In genomic region chrX:48531359-48531954, GRCh38 we compare ENCODE assay signal across 8 cellular contexts. TPM values are rescaled to one million over a fixed set of nuclear protein-coding genes. Genes with fewer than 3 reads are reported as not detected.
A peak's percentile ranks its signal among the peaks of the same experiment; 100 is the strongest.
DNase-seq lines count a peak whose midpoint lies in the region; ATAC-seq, FAIRE-seq and TF ChIP-seq lines count a peak whose summit lies in the region.

No MANE protein-coding gene starts in this region.

- H3K9me1 ChIP-seq in keratinocyte (ENCODE audit: control insufficient read depth, extremely low read depth, insufficient read depth, low read length) = no peaks in the 10 kb centered on the region

- 48 to 50% (median 49%) methylated on average over 3 to 4 of the region's 4 CpGs for WGBS in adrenal gland, 4 donors

- H3K9ac ChIP-seq in keratinocyte (ENCODE audit: control insufficient read depth, extremely low read depth, insufficient read depth, low read length) = peak overlapping the region; percentile 63

- H3K27ac ChIP-seq in adrenal gland = peak overlapping the region in 4 of 5 donors; percentile 59 to 69 (median 64)
- peak overlapping the region; percentile 92 for H3K27ac ChIP-seq in keratinocyte (ENCODE audit: control insufficient read depth, insufficient read depth, low read length)

- TF ChIP-seq CTCF in adrenal gland (IDR thresholded peaks at IDR 0.05) (no peak), keratinocyte (optimal IDR thresholded peaks at IDR 0.05 in 1 of 3, IDR thresholded peaks at IDR 0.05 in 1 of 3, conservative IDR thresholded peaks at IDR 0.05 in 1 of 3; ENCODE audit: extremely low read depth in 1 of 3, insufficient read depth in 2 of 3, low read length in 3 of 3) (no peak)

- peak overlapping the region; percentile 10 for H3K4me2 ChIP-seq in keratinocyte (ENCODE audit: control insufficient read depth, extremely low read depth, insufficient read depth, low read depth, low read length)

- H3K4me3 ChIP-seq in adrenal gland (no peak overlapping the region), keratinocyte (ENCODE audit: control insufficient read depth in 2 of 3, extremely low read depth in 1 of 3, insufficient read depth in 2 of 3, low read depth in 1 of 3, low read length in 3 of 3) (no peak overlapping the region)

- peak; percentile 95 for FAIRE-seq in keratinocyte (lab: Jason Lieb, UNC)

- H3K4me1 ChIP-seq in adrenal gland (replicated peaks in 1 of 2) (no peaks in the 10 kb centered on the region), keratinocyte (ENCODE audit: control insufficient read depth, extremely low read depth, insufficient read depth, low read length) (peaks cover 21% of the 10 kb centered on the region)

- no peaks in the 10 kb centered on the region for H3K27me3 ChIP-seq in adrenal gland
- H3K27me3 ChIP-seq in keratinocyte (ENCODE audit: control insufficient read depth, extremely low read depth, insufficient read depth, low read length) = no peaks in the 10 kb centered on the region

- H3K9me3 ChIP-seq in adrenal gland (replicated peaks in 1 of 3) (no peaks in the 10 kb centered on the region), keratinocyte (ENCODE audit: control insufficient read depth, low read depth, low read length) (no peaks in the 10 kb centered on the region)

- H3K79me2 ChIP-seq in keratinocyte (ENCODE audit: control insufficient read depth, insufficient read depth, low read length) = no peaks in the 10 kb centered on the region

- peak in 1 of 2 donors; percentile 23 for TF ChIP-seq POLR2A in adrenal gland (IDR thresholded peaks at IDR 0.05)

- intact Hi-C loops in adrenal gland (cut with DNase I) = no loop called here

- dilution Hi-C loops in keratinocyte (cut with MboI; ENCODE audit: extremely low pct_ligation_motif_present, low sequenced_read_pairs) = no loop called here

- H4K20me1 ChIP-seq in keratinocyte (ENCODE audit: control insufficient read depth, extremely low read depth, insufficient read depth, low read length) = no peaks in the 10 kb centered on the region

- H3K36me3 ChIP-seq in adrenal gland (replicated peaks in 1 of 2) (no peaks in the 10 kb centered on the region), keratinocyte (ENCODE audit: control insufficient read depth in 2 of 2, extremely low read depth in 1 of 2, insufficient read depth in 2 of 2, low read length in 2 of 2) (peaks cover 6 to 10% of the 10 kb centered on the region in 2 experiments)

- ATAC-seq in HG03159 (IDR thresholded peaks at IDR 0.05; ENCODE audit: unreplicated experiment) (no peak), GM21367 (IDR thresholded peaks at IDR 0.05; ENCODE audit: unreplicated experiment) (no peak)

- DNase-seq in ACHN (peak; percentile 26), HT-29 (ENCODE audit: low spot score) (peak; percentile 15), adrenal gland (peak in 3 of 7 donors; percentile 56 to 68 (median 64)), keratinocyte (ENCODE audit: low read depth, low spot score) (no peak), midbrain (lab: John Stamatoyannopoulos, UW) (no peak), NCI-H748 (lab: John Stamatoyannopoulos, UW; ENCODE audit: unreplicated experiment) (no peak)

- H2AFZ ChIP-seq in keratinocyte (ENCODE audit: control insufficient read depth, low read length) = peak overlapping the region; percentile 54

- in situ Hi-C loops in ACHN (cut with HindIII; ENCODE audit: low pct_ligation_motif_present, low pct_unique_long_range_greater_than_20kb, low sequenced_read_pairs) = no loop called here

RNA-seq across cellular contexts. Expression of gene TBC1D25, which starts 8.1 kb away (rescaled TPM):
- total RNA-seq in HT-29 (2014; rRNA removed; shearing (Covaris generic)) = 5.6 and 10.5 TPM in 2 replicates
- 10 to 100 TPM in 7 of 8 donors, 1 to 10 TPM in 1; 9.7 to 31.0 (median 16.7) TPM for total RNA-seq in adrenal gland
- polyA plus RNA-seq in adrenal gland (10 to 100 TPM in 1 of 3 donors, 1 to 10 TPM in 2; 8.9 to 12.5 (median 9.5) TPM), keratinocyte (6.1 to 11.9 TPM (median 9.2 TPM) in 3 replicates)
- polyA plus RNA-seq in keratinocyte (2011; ENCODE audit: low read depth) = 8.2 TPM
- polyA plus RNA-seq in keratinocyte (2011; cell fraction: cytosol; rRNA removed) = 6.7 and 11.9 TPM in 2 replicates
- polyA plus RNA-seq in keratinocyte (2011; cell fraction: nucleus; rRNA removed) = 12.2 and 15.6 TPM in 2 replicates
- polyA plus RNA-seq in keratinocyte (2012; ENCODE audit: low replicate concordance) = 8.8 and 15.8 TPM in 2 replicates
- polyA minus RNA-seq in keratinocyte = 8.2 to 37.2 TPM (median 20.4 TPM) in 3 replicates
- polyA minus RNA-seq in keratinocyte (2011; cell fraction: cytosol; rRNA and poly(A)+ RNA removed) = 9.8 TPM
- polyA minus RNA-seq in keratinocyte (2011; cell fraction: nucleus; rRNA and poly(A)+ RNA removed) = 6.9 and 10.6 TPM in 2 replicates

RNA-seq across cellular contexts. Expression of gene EBP, which starts 9.8 kb away (rescaled TPM):
- total RNA-seq in HT-29 (2014; rRNA removed; shearing (Covaris generic)) = 285 and 311 TPM in 2 replicates
- 100 to 1,000 TPM in 7 of 8 donors, 10 to 100 TPM in 1; 85.8 to 678 (median 152) TPM for total RNA-seq in adrenal gland
- polyA plus RNA-seq in adrenal gland = 1,000 to 10,000 TPM in 1 of 3 donors, 100 to 1,000 TPM in 2; 119 to 1,010 (median 252) TPM
- 157 to 285 TPM (median 194 TPM) in 3 replicates for polyA plus RNA-seq in keratinocyte
- 30.6 TPM for polyA plus RNA-seq in keratinocyte (2011; ENCODE audit: low read depth)
- 89.5 and 123 TPM in 2 replicates for polyA plus RNA-seq in keratinocyte (2011; cell fraction: cytosol; rRNA removed)
- polyA plus RNA-seq in keratinocyte (2011; cell fraction: nucleus; rRNA removed) = 173 and 180 TPM in 2 replicates
- polyA plus RNA-seq in keratinocyte (2012; ENCODE audit: low replicate concordance) = 87.8 and 273 TPM in 2 replicates
- polyA minus RNA-seq in keratinocyte = 265 to 582 TPM (median 337 TPM) in 3 replicates
- polyA minus RNA-seq in keratinocyte (2011; cell fraction: cytosol; rRNA and poly(A)+ RNA removed) = 143 TPM
- 55.9 and 60.6 TPM in 2 replicates for polyA minus RNA-seq in keratinocyte (2011; cell fraction: nucleus; rRNA and poly(A)+ RNA removed)

RNA-seq across cellular contexts. Expression of gene PORCN, which starts 22.7 kb away (rescaled TPM):
- 6.5 and 8.7 TPM in 2 replicates for total RNA-seq in HT-29 (2014; rRNA removed; shearing (Covaris generic))
- 100 to 1,000 TPM in 2 of 8 donors, 10 to 100 TPM in 6; 48.3 to 290 (median 90.2) TPM for total RNA-seq in adrenal gland
- polyA plus RNA-seq in adrenal gland = 100 to 1,000 TPM in 1 of 3 donors, 10 to 100 TPM in 2; 36.6 to 199 (median 60.1) TPM
- 52.2 to 78.4 TPM (median 69.3 TPM) in 3 replicates for polyA plus RNA-seq in keratinocyte
- 5.2 TPM for polyA plus RNA-seq in keratinocyte (2011; ENCODE audit: low read depth)
- polyA plus RNA-seq in keratinocyte (2011; cell fraction: cytosol; rRNA removed) = 53.0 and 92.1 TPM in 2 replicates
- polyA plus RNA-seq in keratinocyte (2011; cell fraction: nucleus; rRNA removed) = 110 and 141 TPM in 2 replicates
- polyA plus RNA-seq in keratinocyte (2012; ENCODE audit: low replicate concordance) = 33.1 and 77.2 TPM in 2 replicates
- 84.1 to 260 TPM (median 90.0 TPM) in 3 replicates for polyA minus RNA-seq in keratinocyte
- 109 TPM for polyA minus RNA-seq in keratinocyte (2011; cell fraction: cytosol; rRNA and poly(A)+ RNA removed)
- polyA minus RNA-seq in keratinocyte (2011; cell fraction: nucleus; rRNA and poly(A)+ RNA removed) = 55.9 and 76.4 TPM in 2 replicates

RNA-seq across cellular contexts. Expression of gene RBM3, which starts 42.8 kb away (rescaled TPM):
- 134 and 135 TPM in 2 replicates for total RNA-seq in HT-29 (2014; rRNA removed; shearing (Covaris generic))
- 100 to 1,000 TPM in 5 of 8 donors, 10 to 100 TPM in 3; 52.9 to 284 (median 119) TPM for total RNA-seq in adrenal gland
- polyA plus RNA-seq in adrenal gland (100 to 1,000 TPM; 170 to 234 (median 224) TPM), keratinocyte (237 to 327 TPM (median 282 TPM) in 3 replicates)
- 38.2 TPM for polyA plus RNA-seq in keratinocyte (2011; ENCODE audit: low read depth)
- 198 and 205 TPM in 2 replicates for polyA plus RNA-seq in keratinocyte (2011; cell fraction: cytosol; rRNA removed)
- 200 and 256 TPM in 2 replicates for polyA plus RNA-seq in keratinocyte (2011; cell fraction: nucleus; rRNA removed)
- 82.5 and 371 TPM in 2 replicates for polyA plus RNA-seq in keratinocyte (2012; ENCODE audit: low replicate concordance)
- 147 to 296 TPM (median 202 TPM) in 3 replicates for polyA minus RNA-seq in keratinocyte
- polyA minus RNA-seq in keratinocyte (2011; cell fraction: cytosol; rRNA and poly(A)+ RNA removed) = 149 TPM
- polyA minus RNA-seq in keratinocyte (2011; cell fraction: nucleus; rRNA and poly(A)+ RNA removed) = 74.6 and 96.0 TPM in 2 replicates

RNA-seq across cellular contexts. Expression of gene FTSJ1, which starts 55.5 kb away (rescaled TPM):
- total RNA-seq in HT-29 (2014; rRNA removed; shearing (Covaris generic)) = 102 and 118 TPM in 2 replicates
- total RNA-seq in adrenal gland = 10 to 100 TPM; 27.8 to 83.4 (median 41.0) TPM
- polyA plus RNA-seq in adrenal gland = 10 to 100 TPM; 42.2 to 59.2 (median 52.0) TPM
- 60.6 to 93.4 TPM (median 62.7 TPM) in 3 replicates for polyA plus RNA-seq in keratinocyte
- polyA plus RNA-seq in keratinocyte (2011; ENCODE audit: low read depth) = 23.6 TPM
- 66.6 and 70.9 TPM in 2 replicates for polyA plus RNA-seq in keratinocyte (2011; cell fraction: cytosol; rRNA removed)
- polyA plus RNA-seq in keratinocyte (2011; cell fraction: nucleus; rRNA removed) = 100 and 105 TPM in 2 replicates
- polyA plus RNA-seq in keratinocyte (2012; ENCODE audit: low replicate concordance) = 48.1 and 100.0 TPM in 2 replicates
- polyA minus RNA-seq in keratinocyte = 49.7 to 131 TPM (median 62.3 TPM) in 3 replicates
- polyA minus RNA-seq in keratinocyte (2011; cell fraction: cytosol; rRNA and poly(A)+ RNA removed) = 51.6 TPM
- polyA minus RNA-seq in keratinocyte (2011; cell fraction: nucleus; rRNA and poly(A)+ RNA removed) = 30.8 and 31.5 TPM in 2 replicates

Comparison
In these comparisons a context has a peak if more than half of its experiments do, and no peak if none do; other contexts are left out.
1. DNase-seq: peak in ACHN (single experiment) and HT-29 (single experiment); none in keratinocyte (single experiment), midbrain (single experiment) and NCI-H748 (single experiment).